9 cellular contexts compared by ENCODE assay signal in genomic region chr7:68321076-68321639, GRCh38.
DNase-seq lines count a peak whose midpoint lies in the region; ATAC-seq lines count a peak whose summit lies in the region.
"Had no signal": no experiment of that assay in that cellular context is flagged by ENCODE, and none has a peak within 500 bp of the region (broad histone marks: within the 10 kb centered on the region; RNA-seq: fewer than 3 reads in every experiment).

No MANE protein-coding gene starts in this region.

- DNase-seq in NCI-H128 (lab: John Stamatoyannopoulos, UW; ENCODE audit: unreplicated experiment), result peak; percentile 81
- peak; percentile 20 for DNase-seq in RPMI7951 (ENCODE audit: low read depth)
- peak; percentile 72 for DNase-seq in left ventricle myocardium superior
- peak; percentile 66 for DNase-seq in superior temporal gyrus (ENCODE audit: extremely low spot score)
- no peak for DNase-seq in DMS114 treated with DMSO at 0.1 percent for 48 hours (lab: John Stamatoyannopoulos, UW; ENCODE audit: unreplicated experiment)
- no peak for DNase-seq in HK-2 (ENCODE audit: unreplicated experiment)
- DNase-seq in activated effector memory CD4-positive, alpha-beta T cell treated with Interleukin-2 at 50 U/mL for 16 hours, result no peak
- DNase-seq in T-cell, result no peak
- DNase-seq: activated T-cell treated with anti-CD3 and anti-CD28 coated beads, Interleukin-2, amount 50 U/mL, for 1 hour had no signal

- H3K4me1 Mint-ChIP-seq in T-cell, result no peaks in the 10 kb centered on the region

- peak; percentile 98 for ATAC-seq in left ventricle myocardium superior
- no peak for ATAC-seq in T-cell (replicated peaks in 1 of 4)

- intact Hi-C loops in left ventricle myocardium superior (cut with micrococcal nuclease), result no loop called here

- H3K27ac Mint-ChIP-seq in T-cell, result no peak overlapping the region

- peaks cover 0 to 14% (median 7%) of the 10 kb centered on the region in 3 donors for H3K9me3 Mint-ChIP-seq in T-cell

- no peak overlapping the region for H3K4me3 Mint-ChIP-seq in T-cell

- CTCF ChIA-PET in T-cell (lab: Charles Lee), result no interaction called here

- no peaks in the 10 kb centered on the region for H3K27me3 Mint-ChIP-seq in T-cell

- POLR2A ChIA-PET in T-cell (lab: Charles Lee), result interaction anchor here in 1 of 2 donors (0.6 kb wide), 1 partner anchor 15 kb away, joined by 3 read pairs; no protein-coding TSS in a partner anchor

- no peaks in the 10 kb centered on the region for H3K36me3 Mint-ChIP-seq in T-cell

Comparison
In these comparisons a context has a peak if more than half of its experiments do, and no peak if none do; other contexts are left out.
1. DNase-seq: peak in NCI-H128 (single experiment), RPMI7951 (single experiment), left ventricle myocardium superior (single experiment) and superior temporal gyrus (single experiment); none in DMS114 treated with DMSO at 0.1 percent for 48 hours (single experiment), HK-2 (single experiment), activated effector memory CD4-positive, alpha-beta T cell treated with Interleukin-2 at 50 U/mL for 16 hours (single experiment) and T-cell (0 of 34).